ENCODE assay signal across 1 cellular context in the genomic region with DNA sequence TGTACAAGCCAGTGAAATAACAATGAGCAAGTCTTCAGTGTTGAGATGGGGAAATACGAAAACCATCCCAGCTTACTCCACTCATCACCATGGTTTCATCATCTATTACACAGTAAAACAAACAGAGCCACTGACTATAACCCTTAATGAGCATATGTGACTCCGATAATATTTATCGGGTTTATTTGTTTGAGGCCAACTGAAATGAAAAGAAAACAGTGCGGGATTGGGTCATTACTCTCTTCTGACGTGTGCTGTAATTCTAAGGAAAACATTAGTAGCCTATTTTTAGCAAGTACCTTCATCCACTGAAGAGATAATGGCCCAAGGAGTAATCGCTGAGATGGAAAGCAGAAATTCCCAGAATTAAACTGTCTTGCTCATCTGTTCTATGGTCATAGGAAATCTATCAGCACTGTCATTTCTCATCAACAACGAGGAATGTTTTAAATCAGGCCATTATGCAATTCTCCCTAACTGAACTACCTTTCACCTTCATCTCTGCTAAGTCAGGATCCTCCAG.
TF ChIP-seq lines count a peak whose summit lies in the region.

No MANE protein-coding gene starts in this region.

TF ChIP-seq in PFSK-1, 5 proteins besides CTCF, POLR2A, EP300 and RAD21 (continued from another document):
- peak; percentile 45; the same call in 1 of the 2 replicates for TF ChIP-seq POLR2AphosphoS5 (IDR thresholded peaks at IDR 0.05; ENCODE audit: low read depth, low read length)
- TF ChIP-seq SIN3A (IDR thresholded peaks at IDR 0.05; ENCODE audit: borderline replicate concordance, insufficient read depth, low read length), result no peak
